ENCODE assay signal across 16 cellular contexts in genomic region chrX:34332336-34332735, GRCh38.
DNase-seq lines count a peak whose midpoint lies in the region; ATAC-seq, FAIRE-seq and TF ChIP-seq lines count a peak whose summit lies in the region.
"Had no signal": no experiment of that assay in that cellular context is flagged by ENCODE, and none has a peak within 500 bp of the region (broad histone marks: within the 10 kb centered on the region; RNA-seq: fewer than 3 reads in every experiment).

No MANE protein-coding gene starts in this region.

- H3K27me3 Mint-ChIP-seq in stimulated activated naive CD8-positive, alpha-beta T cell treated with anti-CD3 and anti-CD28 coated beads, Interleukin-15, amount 100 ng/mL, for 72 hours, result no peaks in the 10 kb centered on the region
- H3K27me3 Mint-ChIP-seq: activated CD4-positive, alpha-beta T cell treated with anti-CD3 and anti-CD28 coated beads, Interleukin-2, amount 10 ng/mL, durations not matched to agents 7 days and 5 days had no signal

- no peak overlapping the region for H3K4me3 Mint-ChIP-seq in stimulated activated naive CD8-positive, alpha-beta T cell treated with anti-CD3 and anti-CD28 coated beads, Interleukin-15, amount 100 ng/mL, for 72 hours
- H3K4me3 Mint-ChIP-seq: activated CD4-positive, alpha-beta T cell treated with anti-CD3 and anti-CD28 coated beads, Interleukin-2, amount 10 ng/mL, durations not matched to agents 7 days and 5 days; CD8-positive, alpha-beta T cell had no signal

- no peaks in the 10 kb centered on the region for H3K4me1 Mint-ChIP-seq in stimulated activated naive CD8-positive, alpha-beta T cell treated with anti-CD3 and anti-CD28 coated beads, Interleukin-15, amount 100 ng/mL, for 72 hours
- H3K4me1 Mint-ChIP-seq: activated CD4-positive, alpha-beta T cell treated with anti-CD3 and anti-CD28 coated beads, Interleukin-2, amount 10 ng/mL, durations not matched to agents 7 days and 5 days had no signal

- no peak overlapping the region for H3K4me3 ChIP-seq in WERI-Rb-1 (ENCODE audit: low read depth, low read length)
- no peak overlapping the region for H3K4me3 ChIP-seq in lower lobe of right lung

- H3K27ac ChIP-seq in WERI-Rb-1 (no peak overlapping the region), lower lobe of right lung (no peak overlapping the region)

- peaks cover 0 to 9% of the 10 kb centered on the region in 2 donors for H3K9me3 Mint-ChIP-seq in stimulated activated naive CD8-positive, alpha-beta T cell treated with anti-CD3 and anti-CD28 coated beads, Interleukin-15, amount 100 ng/mL, for 72 hours

- H3K9me3 ChIP-seq in WERI-Rb-1 (ENCODE audit: severe bottlenecking) (no peaks in the 10 kb centered on the region), lower lobe of right lung (no peaks in the 10 kb centered on the region)

- intact Hi-C loops in lower lobe of right lung (cut with DNase I), result no loop called here

- H3K36me3 ChIP-seq in WERI-Rb-1 (no peaks in the 10 kb centered on the region), lower lobe of right lung (no peaks in the 10 kb centered on the region)

- ATAC-seq in lower lobe of right lung, result no peak
- ATAC-seq in stimulated activated naive CD8-positive, alpha-beta T cell treated with anti-CD3 and anti-CD28 coated beads, Interleukin-15, amount 100 ng/mL, for 72 hours, result no peak
- ATAC-seq: CD8-positive, alpha-beta T cell; right cardiac atrium had no signal

- TF ChIP-seq CTCF in D721Med (IDR thresholded peaks at IDR 0.05; ENCODE audit: insufficient read depth, missing control alignments) (peak; percentile 9), WERI-Rb-1 (IDR thresholded peaks at IDR 0.05; ENCODE audit: low read depth, low read length) (peak; percentile 48; the same call in 1 of the 2 replicates), lower lobe of right lung (IDR thresholded peaks at IDR 0.05) (peak; percentile 6), GM20000 (IDR thresholded peaks at IDR 0.05; ENCODE audit: extremely low read depth, missing control alignments) (no peak)

- DNase-seq in D721Med (ENCODE audit: insufficient read length, low spot score) (no peak), Kasumi-1 (lab: John Stamatoyannopoulos, UW) (peak; percentile 3), WERI-Rb-1 (no peak), lower lobe of right lung (no peak), GM20000 (ENCODE audit: low spot score) (no peak), RPMI8226 (no peak), ureter (ENCODE audit: low spot score) (no peak)
- no peak for DNase-seq in stimulated activated naive CD8-positive, alpha-beta T cell treated with anti-CD3 and anti-CD28 coated beads, Interleukin-15, amount 100 ng/mL, for 72 hours
- DNase-seq: activated CD4-positive, alpha-beta T cell treated with anti-CD3 and anti-CD28 coated beads, Interleukin-2, amount 10 ng/mL, durations not matched to agents 7 days and 5 days; activated naive CD4-positive, alpha-beta T cell treated with Interleukin-2 at 50 U/mL for 16 hours; CD8-positive, alpha-beta T cell; NCI-H187 treated with DMSO at 0.1 percent for 48 hours; right cardiac atrium; SIG-M5; trophoblast cell had no signal

- no peaks in the 10 kb centered on the region for H3K4me1 ChIP-seq in lower lobe of right lung

- no peak for FAIRE-seq in D721Med (lab: Jason Lieb, UNC)
- FAIRE-seq: GM12892 had no signal

- no peaks in the 10 kb centered on the region for H3K27me3 ChIP-seq in WERI-Rb-1 (ENCODE audit: insufficient read depth, low read depth, severe bottlenecking)
- no peaks in the 10 kb centered on the region for H3K27me3 ChIP-seq in lower lobe of right lung (ENCODE audit: low read depth)

- no peak overlapping the region for H3K27ac Mint-ChIP-seq in stimulated activated naive CD8-positive, alpha-beta T cell treated with anti-CD3 and anti-CD28 coated beads, Interleukin-15, amount 100 ng/mL, for 72 hours
- H3K27ac Mint-ChIP-seq: activated CD4-positive, alpha-beta T cell treated with anti-CD3 and anti-CD28 coated beads, Interleukin-2, amount 10 ng/mL, durations not matched to agents 7 days and 5 days; CD8-positive, alpha-beta T cell had no signal

Comparison
In these comparisons a context has a peak if more than half of its experiments do, and no peak if none do; other contexts are left out.
1. DNase-seq: peak in Kasumi-1 (2 of 2); none in D721Med (single experiment), WERI-Rb-1 (single experiment), lower lobe of right lung (single experiment), stimulated activated naive CD8-positive, alpha-beta T cell treated with anti-CD3 and anti-CD28 coated beads, Interleukin-15, amount 100 ng/mL, for 72 hours (0 of 2), GM20000 (single experiment), RPMI8226 (single experiment) and ureter (single experiment).